In the genomic region with DNA sequence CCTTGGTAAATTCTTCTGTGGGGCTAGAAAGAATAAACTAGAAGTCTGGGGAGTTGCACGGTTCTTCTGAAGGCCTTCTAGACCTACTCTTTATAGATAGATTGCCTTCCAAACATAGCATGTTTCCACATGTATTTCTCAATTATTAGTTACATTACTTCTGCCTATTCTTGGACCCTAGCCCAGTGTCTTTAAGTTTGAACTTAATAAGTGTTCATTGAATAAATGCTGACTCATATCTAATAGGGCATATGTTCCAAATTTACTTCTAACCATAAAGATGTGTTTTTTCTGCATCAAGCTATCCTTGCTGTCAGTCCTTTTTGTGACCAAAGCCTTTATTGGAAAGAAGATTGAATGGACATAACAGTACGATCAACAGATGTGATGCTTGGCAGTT, we compare ENCODE assay signal across 1 cellular context.
TF ChIP-seq lines count a peak whose summit lies in the region.

No MANE protein-coding gene starts in this region.

TF ChIP-seq in HepG2, 621 proteins besides CTCF, POLR2A, EP300 and RAD21 (continued from another document):
- TF ChIP-seq, protein P1, sequence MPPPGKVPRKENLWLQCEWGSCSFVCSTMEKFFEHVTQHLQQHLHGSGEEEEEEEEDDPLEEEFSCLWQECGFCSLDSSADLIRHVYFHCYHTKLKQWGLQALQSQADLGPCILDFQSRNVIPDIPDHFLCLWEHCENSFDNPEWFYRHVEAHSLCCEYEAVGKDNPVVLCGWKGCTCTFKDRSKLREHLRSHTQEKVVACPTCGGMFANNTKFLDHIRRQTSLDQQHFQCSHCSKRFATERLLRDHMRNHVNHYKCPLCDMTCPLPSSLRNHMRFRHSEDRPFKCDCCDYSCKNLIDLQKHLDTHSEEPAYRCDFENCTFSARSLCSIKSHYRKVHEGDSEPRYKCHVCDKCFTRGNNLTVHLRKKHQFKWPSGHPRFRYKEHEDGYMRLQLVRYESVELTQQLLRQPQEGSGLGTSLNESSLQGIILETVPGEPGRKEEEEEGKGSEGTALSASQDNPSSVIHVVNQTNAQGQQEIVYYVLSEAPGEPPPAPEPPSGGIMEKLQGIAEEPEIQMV (CRISPR knock-in tag; IDR thresholded peaks at IDR 0.05; ENCODE audit: low read depth): no peak
- TF ChIP-seq MAFK (conservative IDR thresholded peaks at IDR 0.05 in 1 of 2, IDR thresholded peaks at IDR 0.05 in 1 of 2; ENCODE audit: low read length in 2 of 2) (peak; percentile 72 to 88), IKZF1 (IDR thresholded peaks at IDR 0.05) (no peak), ARHGAP35 (CRISPR knock-in tag; IDR thresholded peaks at IDR 0.05; ENCODE audit: borderline replicate concordance) (no peak), MAFF (IDR thresholded peaks at IDR 0.05; ENCODE audit: low read depth, low read length) (peak; percentile 78), STAT5B (CRISPR knock-in tag; IDR thresholded peaks at IDR 0.05) (no peak), ZNF256 (CRISPR knock-in tag; conservative IDR thresholded peaks at IDR 0.05) (no peak), DNMT3B (CRISPR knock-in tag; conservative IDR thresholded peaks at IDR 0.05) (no peak), MED13 (CRISPR knock-in tag; IDR thresholded peaks at IDR 0.05) (no peak)
TF ChIP-seq in HepG2: peak in this region for 3.
